ENCODE assay signal across 1 cellular context in the genomic region with DNA sequence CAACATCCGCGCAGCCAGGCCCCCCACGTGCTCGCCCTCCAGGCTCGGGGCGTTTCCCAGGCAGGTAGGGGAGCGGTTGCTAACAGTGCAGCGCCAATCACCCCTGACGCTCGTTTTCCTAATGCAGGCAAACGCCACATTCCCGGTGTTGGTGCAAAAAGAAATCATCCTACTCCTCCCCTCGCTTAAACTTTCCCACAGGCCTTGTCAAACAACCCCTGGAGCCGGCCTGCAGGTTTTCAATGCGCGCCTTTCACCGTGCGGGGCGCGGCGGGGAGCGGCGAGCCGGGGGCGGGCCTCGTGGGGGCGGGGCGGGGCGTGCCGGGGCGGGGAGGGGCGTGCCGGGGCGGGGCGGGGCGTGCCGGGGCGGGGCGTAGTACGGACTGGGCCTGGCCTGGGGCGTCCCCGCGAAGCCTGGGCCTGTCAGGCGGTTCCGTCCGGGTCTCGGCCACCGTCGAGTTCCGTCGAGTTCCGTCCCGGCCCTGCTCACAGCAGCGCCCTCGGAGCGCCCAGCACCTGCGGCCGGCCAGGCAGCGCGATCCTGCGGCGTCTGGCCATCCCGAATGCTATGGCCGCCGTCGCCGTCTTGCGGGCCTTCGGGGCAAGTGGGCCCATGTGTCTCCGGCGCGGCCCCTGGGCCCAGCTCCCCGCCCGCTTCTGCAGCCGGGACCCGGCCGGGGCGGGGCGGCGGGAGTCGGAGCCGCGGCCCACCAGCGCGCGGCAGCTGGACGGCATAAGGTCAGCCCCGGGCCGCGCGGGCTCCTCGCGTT.
TF ChIP-seq lines count a peak whose summit lies in the region.

A gene with protein sequence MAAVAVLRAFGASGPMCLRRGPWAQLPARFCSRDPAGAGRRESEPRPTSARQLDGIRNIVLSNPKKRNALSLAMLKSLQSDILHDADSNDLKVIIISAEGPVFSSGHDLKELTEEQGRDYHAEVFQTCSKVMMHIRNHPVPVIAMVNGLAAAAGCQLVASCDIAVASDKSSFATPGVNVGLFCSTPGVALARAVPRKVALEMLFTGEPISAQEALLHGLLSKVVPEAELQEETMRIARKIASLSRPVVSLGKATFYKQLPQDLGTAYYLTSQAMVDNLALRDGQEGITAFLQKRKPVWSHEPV (plus strand): TSS at position 374 of the 770 bp plus-strand sequence. CDS start 195 bp downstream, at position 569.

TF ChIP-seq in K562, 482 proteins besides CTCF, POLR2A, EP300 and RAD21 (continued from another document and continues in another):
- TF ChIP-seq, protein P1, sequence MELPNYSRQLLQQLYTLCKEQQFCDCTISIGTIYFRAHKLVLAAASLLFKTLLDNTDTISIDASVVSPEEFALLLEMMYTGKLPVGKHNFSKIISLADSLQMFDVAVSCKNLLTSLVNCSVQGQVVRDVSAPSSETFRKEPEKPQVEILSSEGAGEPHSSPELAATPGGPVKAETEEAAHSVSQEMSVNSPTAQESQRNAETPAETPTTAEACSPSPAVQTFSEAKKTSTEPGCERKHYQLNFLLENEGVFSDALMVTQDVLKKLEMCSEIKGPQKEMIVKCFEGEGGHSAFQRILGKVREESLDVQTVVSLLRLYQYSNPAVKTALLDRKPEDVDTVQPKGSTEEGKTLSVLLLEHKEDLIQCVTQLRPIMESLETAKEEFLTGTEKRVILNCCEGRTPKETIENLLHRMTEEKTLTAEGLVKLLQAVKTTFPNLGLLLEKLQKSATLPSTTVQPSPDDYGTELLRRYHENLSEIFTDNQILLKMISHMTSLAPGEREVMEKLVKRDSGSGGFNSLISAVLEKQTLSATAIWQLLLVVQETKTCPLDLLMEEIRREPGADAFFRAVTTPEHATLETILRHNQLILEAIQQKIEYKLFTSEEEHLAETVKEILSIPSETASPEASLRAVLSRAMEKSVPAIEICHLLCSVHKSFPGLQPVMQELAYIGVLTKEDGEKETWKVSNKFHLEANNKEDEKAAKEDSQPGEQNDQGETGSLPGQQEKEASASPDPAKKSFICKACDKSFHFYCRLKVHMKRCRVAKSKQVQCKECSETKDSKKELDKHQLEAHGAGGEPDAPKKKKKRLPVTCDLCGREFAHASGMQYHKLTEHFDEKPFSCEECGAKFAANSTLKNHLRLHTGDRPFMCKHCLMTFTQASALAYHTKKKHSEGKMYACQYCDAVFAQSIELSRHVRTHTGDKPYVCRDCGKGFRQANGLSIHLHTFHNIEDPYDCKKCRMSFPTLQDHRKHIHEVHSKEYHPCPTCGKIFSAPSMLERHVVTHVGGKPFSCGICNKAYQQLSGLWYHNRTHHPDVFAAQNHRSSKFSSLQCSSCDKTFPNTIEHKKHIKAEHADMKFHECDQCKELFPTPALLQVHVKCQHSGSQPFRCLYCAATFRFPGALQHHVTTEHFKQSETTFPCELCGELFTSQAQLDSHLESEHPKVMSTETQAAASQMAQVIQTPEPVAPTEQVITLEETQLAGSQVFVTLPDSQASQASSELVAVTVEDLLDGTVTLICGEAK (IDR thresholded peaks at IDR 0.05), result no peak
- TF ChIP-seq, protein P1 (CRISPR knock-in tag; IDR thresholded peaks at IDR 0.05), result no peak
- TF ChIP-seq TRIM24 (IDR thresholded peaks at IDR 0.05) (no peak), MYBL2 (IDR thresholded peaks at IDR 0.05; ENCODE audit: low read depth) (no peak), MYBL2 (CRISPR knock-in tag; IDR thresholded peaks at IDR 0.05; ENCODE audit: borderline replicate concordance) (no peak), ZNF134 (CRISPR knock-in tag; conservative IDR thresholded peaks at IDR 0.05) (no peak), HIVEP1 (CRISPR knock-in tag; IDR thresholded peaks at IDR 0.05) (no peak), NFE2 (IDR thresholded peaks at IDR 0.05; ENCODE audit: low read depth) (no peak), TBP (optimal IDR thresholded peaks at IDR 0.05; ENCODE audit: low read depth, low read length) (peak; percentile 17), SNIP1 (IDR thresholded peaks at IDR 0.05; ENCODE audit: low read depth) (no peak), CEBPB (tag; IDR thresholded peaks at IDR 0.05) (no peak), NCOA6 (IDR thresholded peaks at IDR 0.05) (peak; percentile 80), ZNF586 (CRISPR knock-in tag; conservative IDR thresholded peaks at IDR 0.05) (no peak), MTA2 (IDR thresholded peaks at IDR 0.05; ENCODE audit: low read depth) (no peak), MYC (IDR thresholded peaks at IDR 0.05; ENCODE audit: low read depth, low read length) (peak; percentile 25; the same call in 1 of the 2 replicates), MYC (CRISPR knock-in tag; IDR thresholded peaks at IDR 0.05; ENCODE audit: borderline replicate concordance, low read depth) (no peak), SMAD2 (IDR thresholded peaks at IDR 0.05; ENCODE audit: low read depth, low read length) (no peak), KLF10 (CRISPR knock-in tag; IDR thresholded peaks at IDR 0.05) (no peak), HDAC3 (IDR thresholded peaks at IDR 0.05; ENCODE audit: borderline replicate concordance, partially characterized antibody) (no peak), ETV6 (IDR thresholded peaks at IDR 0.05; ENCODE audit: borderline replicate concordance in 1 of 2, low read depth in 2 of 2, low read length in 1 of 2) (no peak), ETV6 (CRISPR knock-in tag; IDR thresholded peaks at IDR 0.05; ENCODE audit: borderline replicate concordance) (no peak)
- TF ChIP-seq, protein P2, sequence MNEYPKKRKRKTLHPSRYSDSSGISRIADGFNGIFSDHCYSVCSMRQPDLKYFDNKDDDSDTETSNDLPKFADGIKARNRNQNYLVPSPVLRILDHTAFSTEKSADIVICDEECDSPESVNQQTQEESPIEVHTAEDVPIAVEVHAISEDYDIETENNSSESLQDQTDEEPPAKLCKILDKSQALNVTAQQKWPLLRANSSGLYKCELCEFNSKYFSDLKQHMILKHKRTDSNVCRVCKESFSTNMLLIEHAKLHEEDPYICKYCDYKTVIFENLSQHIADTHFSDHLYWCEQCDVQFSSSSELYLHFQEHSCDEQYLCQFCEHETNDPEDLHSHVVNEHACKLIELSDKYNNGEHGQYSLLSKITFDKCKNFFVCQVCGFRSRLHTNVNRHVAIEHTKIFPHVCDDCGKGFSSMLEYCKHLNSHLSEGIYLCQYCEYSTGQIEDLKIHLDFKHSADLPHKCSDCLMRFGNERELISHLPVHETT (CRISPR knock-in tag; conservative IDR thresholded peaks at IDR 0.05 in 1 of 2, IDR thresholded peaks at IDR 0.05 in 1 of 2), result no peak
- TF ChIP-seq, protein P3, sequence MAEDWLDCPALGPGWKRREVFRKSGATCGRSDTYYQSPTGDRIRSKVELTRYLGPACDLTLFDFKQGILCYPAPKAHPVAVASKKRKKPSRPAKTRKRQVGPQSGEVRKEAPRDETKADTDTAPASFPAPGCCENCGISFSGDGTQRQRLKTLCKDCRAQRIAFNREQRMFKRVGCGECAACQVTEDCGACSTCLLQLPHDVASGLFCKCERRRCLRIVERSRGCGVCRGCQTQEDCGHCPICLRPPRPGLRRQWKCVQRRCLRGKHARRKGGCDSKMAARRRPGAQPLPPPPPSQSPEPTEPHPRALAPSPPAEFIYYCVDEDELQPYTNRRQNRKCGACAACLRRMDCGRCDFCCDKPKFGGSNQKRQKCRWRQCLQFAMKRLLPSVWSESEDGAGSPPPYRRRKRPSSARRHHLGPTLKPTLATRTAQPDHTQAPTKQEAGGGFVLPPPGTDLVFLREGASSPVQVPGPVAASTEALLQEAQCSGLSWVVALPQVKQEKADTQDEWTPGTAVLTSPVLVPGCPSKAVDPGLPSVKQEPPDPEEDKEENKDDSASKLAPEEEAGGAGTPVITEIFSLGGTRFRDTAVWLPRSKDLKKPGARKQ (CRISPR knock-in tag; IDR thresholded peaks at IDR 0.05), result no peak
- TF ChIP-seq, protein P4, sequence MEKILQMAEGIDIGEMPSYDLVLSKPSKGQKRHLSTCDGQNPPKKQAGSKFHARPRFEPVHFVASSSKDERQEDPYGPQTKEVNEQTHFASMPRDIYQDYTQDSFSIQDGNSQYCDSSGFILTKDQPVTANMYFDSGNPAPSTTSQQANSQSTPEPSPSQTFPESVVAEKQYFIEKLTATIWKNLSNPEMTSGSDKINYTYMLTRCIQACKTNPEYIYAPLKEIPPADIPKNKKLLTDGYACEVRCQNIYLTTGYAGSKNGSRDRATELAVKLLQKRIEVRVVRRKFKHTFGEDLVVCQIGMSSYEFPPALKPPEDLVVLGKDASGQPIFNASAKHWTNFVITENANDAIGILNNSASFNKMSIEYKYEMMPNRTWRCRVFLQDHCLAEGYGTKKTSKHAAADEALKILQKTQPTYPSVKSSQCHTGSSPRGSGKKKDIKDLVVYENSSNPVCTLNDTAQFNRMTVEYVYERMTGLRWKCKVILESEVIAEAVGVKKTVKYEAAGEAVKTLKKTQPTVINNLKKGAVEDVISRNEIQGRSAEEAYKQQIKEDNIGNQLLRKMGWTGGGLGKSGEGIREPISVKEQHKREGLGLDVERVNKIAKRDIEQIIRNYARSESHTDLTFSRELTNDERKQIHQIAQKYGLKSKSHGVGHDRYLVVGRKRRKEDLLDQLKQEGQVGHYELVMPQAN (IDR thresholded peaks at IDR 0.05; ENCODE audit: borderline replicate concordance), result 0 out of 2 replicates have a peak, but pooled peaks have one; percentile 19
- TF ChIP-seq, protein P5, sequence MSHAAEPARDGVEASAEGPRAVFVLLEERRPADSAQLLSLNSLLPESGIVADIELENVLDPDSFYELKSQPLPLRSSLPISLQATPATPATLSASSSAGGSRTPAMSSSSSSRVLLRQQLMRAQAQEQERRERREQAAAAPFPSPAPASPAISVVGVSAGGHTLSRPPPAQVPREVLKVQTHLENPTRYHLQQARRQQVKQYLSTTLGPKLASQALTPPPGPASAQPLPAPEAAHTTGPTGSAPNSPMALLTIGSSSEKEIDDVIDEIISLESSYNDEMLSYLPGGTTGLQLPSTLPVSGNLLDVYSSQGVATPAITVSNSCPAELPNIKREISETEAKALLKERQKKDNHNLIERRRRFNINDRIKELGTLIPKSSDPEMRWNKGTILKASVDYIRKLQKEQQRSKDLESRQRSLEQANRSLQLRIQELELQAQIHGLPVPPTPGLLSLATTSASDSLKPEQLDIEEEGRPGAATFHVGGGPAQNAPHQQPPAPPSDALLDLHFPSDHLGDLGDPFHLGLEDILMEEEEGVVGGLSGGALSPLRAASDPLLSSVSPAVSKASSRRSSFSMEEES (CRISPR knock-in tag; IDR thresholded peaks at IDR 0.05), result no peak
- TF ChIP-seq, protein P6, sequence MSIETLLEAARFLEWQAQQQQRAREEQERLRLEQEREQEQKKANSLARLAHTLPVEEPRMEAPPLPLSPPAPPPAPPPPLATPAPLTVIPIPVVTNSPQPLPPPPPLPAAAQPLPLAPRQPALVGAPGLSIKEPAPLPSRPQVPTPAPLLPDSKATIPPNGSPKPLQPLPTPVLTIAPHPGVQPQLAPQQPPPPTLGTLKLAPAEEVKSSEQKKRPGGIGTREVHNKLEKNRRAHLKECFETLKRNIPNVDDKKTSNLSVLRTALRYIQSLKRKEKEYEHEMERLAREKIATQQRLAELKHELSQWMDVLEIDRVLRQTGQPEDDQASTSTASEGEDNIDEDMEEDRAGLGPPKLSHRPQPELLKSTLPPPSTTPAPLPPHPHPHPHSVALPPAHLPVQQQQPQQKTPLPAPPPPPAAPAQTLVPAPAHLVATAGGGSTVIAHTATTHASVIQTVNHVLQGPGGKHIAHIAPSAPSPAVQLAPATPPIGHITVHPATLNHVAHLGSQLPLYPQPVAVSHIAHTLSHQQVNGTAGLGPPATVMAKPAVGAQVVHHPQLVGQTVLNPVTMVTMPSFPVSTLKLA (conservative IDR thresholded peaks at IDR 0.05), result peak; percentile 27 to 66; a peak in 2 of 4 replicates
